36 cellular contexts compared by ENCODE assay signal in genomic region chr7:78542551-78542950, GRCh38.
"Had no signal": no experiment of that assay in that cellular context is flagged by ENCODE, and none has a peak within 500 bp of the region (broad histone marks: within the 10 kb centered on the region; RNA-seq: fewer than 3 reads in every experiment).

No MANE protein-coding gene starts in this region.

- H3K27me3 Mint-ChIP-seq: activated CD8-positive, alpha-beta T cell treated with anti-CD3 and anti-CD28 coated beads for 36 hours; activated naive CD8-positive, alpha-beta T cell treated with anti-CD3 and anti-CD28 coated beads for 36 hours; activated T-helper 17 cell treated with anti-CD3 and anti-CD28 coated beads, Interleukin-2, amount 50 U/mL, for 72 hours had no signal

- H3K4me1 Mint-ChIP-seq: activated naive CD8-positive, alpha-beta T cell treated with anti-CD3 and anti-CD28 coated beads for 36 hours; activated T-helper 17 cell treated with anti-CD3 and anti-CD28 coated beads, Interleukin-2, amount 50 U/mL, for 72 hours had no signal

- ATAC-seq: activated CD8-positive, alpha-beta T cell treated with anti-CD3 and anti-CD28 coated beads for 36 hours; activated T-cell treated with anti-CD3 and anti-CD28 coated beads, Interleukin-2, amount 50 U/mL, for 72 hours; activated T-helper 17 cell treated with anti-CD3 and anti-CD28 coated beads, Interleukin-2, amount 50 U/mL, for 72 hours; Right ventricle myocardium inferior had no signal

- H3K9me3 Mint-ChIP-seq: activated naive CD8-positive, alpha-beta T cell treated with anti-CD3 and anti-CD28 coated beads for 36 hours had no signal

- DNase-seq: activated CD4-positive, alpha-beta T cell treated with anti-CD3 and anti-CD28 coated beads for 1 hour; activated CD4-positive, alpha-beta T cell treated with anti-CD3 and anti-CD28 coated beads for 48 hours; activated CD4-positive, CD25-positive, alpha-beta regulatory T cell; activated CD8-positive, alpha-beta T cell treated with anti-CD3 and anti-CD28 coated beads for 36 hours; activated effector memory CD4-positive, alpha-beta T cell treated with anti-CD3 and anti-CD28 coated beads, Interleukin-2, amount 50 U/mL, for 16 hours; activated naive CD4-positive, alpha-beta T cell; activated naive CD4-positive, alpha-beta T cell treated with anti-CD3 and anti-CD28 coated beads, Interleukin-2, amount 50 U/mL, for 16 hours; activated naive CD8-positive, alpha-beta T cell treated with anti-CD3 and anti-CD28 coated beads for 36 hours; activated T-cell treated with anti-CD3 and anti-CD28 coated beads, Interleukin-2, amount 50 U/mL, for 1 hour; activated T-cell treated with anti-CD3 and anti-CD28 coated beads, Interleukin-2, amount 50 U/mL, for 72 hours; amygdala; cerebellar nuclear complex; MM.1S; MV-4-11; NCI-H1092; NCI-H146; NCI-H187; NCI-H2029 treated with DMSO at 0.1 percent for 48 hours; NCI-H2107; NCI-H2171; NCI-H510A; NCI-H526; NCI-H774; Peyer's patch; SIG-M5; SW 1271; T-helper 1 cell; T-helper 2 cell; T-helper 9 cell had no signal

- H3K27ac ChIP-seq: ascending aorta, breast epithelium, KMS-11, Peyer's patch, RWPE1, VCaP had no signal

- H3K36me3 Mint-ChIP-seq: activated naive CD8-positive, alpha-beta T cell treated with anti-CD3 and anti-CD28 coated beads for 36 hours had no signal

- H3K4me3 Mint-ChIP-seq: activated CD8-positive, alpha-beta T cell treated with anti-CD3 and anti-CD28 coated beads for 36 hours; activated naive CD8-positive, alpha-beta T cell treated with anti-CD3 and anti-CD28 coated beads for 36 hours; activated T-cell treated with anti-CD3 and anti-CD28 coated beads, Interleukin-2, amount 50 U/mL, for 72 hours; activated T-helper 17 cell treated with anti-CD3 and anti-CD28 coated beads, Interleukin-2, amount 50 U/mL, for 72 hours had no signal

- H3K27ac Mint-ChIP-seq: activated CD8-positive, alpha-beta T cell treated with anti-CD3 and anti-CD28 coated beads for 36 hours; activated naive CD8-positive, alpha-beta T cell treated with anti-CD3 and anti-CD28 coated beads for 36 hours; activated T-cell treated with anti-CD3 and anti-CD28 coated beads, Interleukin-2, amount 50 U/mL, for 72 hours; activated T-helper 17 cell treated with anti-CD3 and anti-CD28 coated beads, Interleukin-2, amount 50 U/mL, for 72 hours had no signal
